Comparison of ENCODE assay signal across 17 cellular contexts in the genomic region with DNA sequence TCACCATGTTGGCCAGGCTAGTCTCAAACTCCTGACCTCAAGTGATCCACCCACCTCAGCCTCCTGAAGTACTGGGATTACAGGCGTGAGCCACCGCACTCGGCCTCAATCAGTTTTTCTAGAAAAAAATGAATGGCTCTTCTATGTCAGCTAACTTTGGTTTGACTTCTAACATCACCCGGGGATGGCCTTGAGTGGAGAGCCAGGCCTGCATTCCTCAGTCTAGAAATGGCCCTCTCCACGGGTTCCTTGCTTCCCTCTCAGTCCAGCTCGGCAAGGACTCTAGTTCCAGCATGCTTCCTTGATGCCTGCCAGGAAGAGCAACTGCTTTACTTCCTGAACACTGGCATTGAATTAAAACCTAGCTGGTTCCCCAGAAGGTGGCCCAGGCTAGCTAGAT. TPM values are rescaled to one million over a fixed set of nuclear protein-coding genes. Genes with fewer than 3 reads are reported as not detected.
DNase-seq lines count a peak whose midpoint lies in the region; ATAC-seq, FAIRE-seq and TF ChIP-seq lines count a peak whose summit lies in the region.
"Had no signal": no experiment of that assay in that cellular context is flagged by ENCODE, and none has a peak within 500 bp of the region (broad histone marks: within the 10 kb centered on the region; RNA-seq: fewer than 3 reads in every experiment).

No MANE protein-coding gene starts in this region.

- TF ChIP-seq CTCF in PC-9 (conservative IDR thresholded peaks at IDR 0.05) (no peak), keratinocyte (optimal IDR thresholded peaks at IDR 0.05 in 1 of 3, IDR thresholded peaks at IDR 0.05 in 1 of 3, conservative IDR thresholded peaks at IDR 0.05 in 1 of 3; ENCODE audit: extremely low read depth in 1 of 3, insufficient read depth in 2 of 3, low read length in 3 of 3) (no peak), thoracic aorta (IDR thresholded peaks at IDR 0.05) (no peak), smooth muscle cell (IDR thresholded peaks at IDR 0.05; ENCODE audit: borderline replicate concordance, insufficient read depth, poor library complexity, severe bottlenecking) (no peak)

- no peaks in the 10 kb centered on the region for H3K9me2 ChIP-seq in PC-9 (ENCODE audit: insufficient read depth)

- H3K4me1 ChIP-seq in PC-9 (replicated peaks; ENCODE audit: insufficient read depth) (peaks cover 28% of the 10 kb centered on the region), keratinocyte (ENCODE audit: control insufficient read depth, extremely low read depth, insufficient read depth, low read length) (peaks cover 27% of the 10 kb centered on the region), thoracic aorta (ENCODE audit: control insufficient read depth in 1 of 2, low read depth in 2 of 2) (peaks cover 4 to 20% of the 10 kb centered on the region in 2 donors), smooth muscle cell (ENCODE audit: low read depth) (no peaks in the 10 kb centered on the region)

- H4K20me1 ChIP-seq in PC-9 (ENCODE audit: insufficient read depth): no peaks in the 10 kb centered on the region
- no peaks in the 10 kb centered on the region for H4K20me1 ChIP-seq in keratinocyte (ENCODE audit: control insufficient read depth, extremely low read depth, insufficient read depth, low read length)
- no peaks in the 10 kb centered on the region for H4K20me1 ChIP-seq in smooth muscle cell (ENCODE audit: low read depth)

- POLR2A ChIA-PET in PC-9 (lab: Charles Lee; ENCODE audit: unreplicated experiment): interaction anchor here (0.5 kb wide), 1 partner anchor 713 kb away, joined by 3 read pairs; no protein-coding TSS in a partner anchor

- no peak for DNase-seq in PC-9
- peak; percentile 37 for DNase-seq in cerebellar cortex (ENCODE audit: low spot score)
- no peak for DNase-seq in keratinocyte (ENCODE audit: low read depth, low spot score)
- DNase-seq in thoracic aorta (ENCODE audit: low spot score): no peak
- no peak for DNase-seq in central memory CD4-positive, alpha-beta T cell
- no peak for DNase-seq in smooth muscle cell (lab: John Stamatoyannopoulos, UW; ENCODE audit: unreplicated experiment)
- DNase-seq: DMS79; Kasumi-1; MM.1S; NCI-H1092; NCI-H146; NCI-H2029 treated with DMSO at 0.1 percent for 48 hours; NCI-H2171 treated with DMSO at 0.1 percent for 48 hours; NK-92 treated with Interleukin-12 subunit alpha and Interleukin-12 subunit beta, amount 100 ng/mL, for 24 hours; SHP77 treated with DMSO at 0.1 percent for 48 hours had no signal

- H3K36me3 ChIP-seq in PC-9 (ENCODE audit: low read depth): no peaks in the 10 kb centered on the region
- no peaks in the 10 kb centered on the region for H3K36me3 ChIP-seq in keratinocyte (ENCODE audit: control insufficient read depth in 2 of 2, extremely low read depth in 1 of 2, insufficient read depth in 2 of 2, low read length in 2 of 2)
- no peaks in the 10 kb centered on the region for H3K36me3 ChIP-seq in thoracic aorta
- no peaks in the 10 kb centered on the region for H3K36me3 ChIP-seq in smooth muscle cell (ENCODE audit: low read depth)

- H3K27ac ChIP-seq in PC-9 (peak overlapping the region; percentile 1; the same call in 1 of the 2 replicates), keratinocyte (ENCODE audit: control insufficient read depth, insufficient read depth, low read length) (peak overlapping the region; percentile 67), thoracic aorta (peak overlapping the region; percentile 68 to 84), smooth muscle cell (ENCODE audit: low read depth) (no peak overlapping the region)

- H3K4me3 ChIP-seq in PC-9: no peak overlapping the region
- no peak overlapping the region for H3K4me3 ChIP-seq in keratinocyte (ENCODE audit: control insufficient read depth in 2 of 3, extremely low read depth in 1 of 3, insufficient read depth in 2 of 3, low read depth in 1 of 3, low read length in 3 of 3)
- no peak overlapping the region for H3K4me3 ChIP-seq in thoracic aorta
- H3K4me3 ChIP-seq in smooth muscle cell: no peak overlapping the region

- peak overlapping the region; percentile 28 for H3K9ac ChIP-seq in keratinocyte (ENCODE audit: control insufficient read depth, extremely low read depth, insufficient read depth, low read length)
- H3K9ac ChIP-seq in smooth muscle cell (ENCODE audit: low read depth): no peak overlapping the region

- dilution Hi-C loops in keratinocyte (cut with MboI; ENCODE audit: extremely low pct_ligation_motif_present, low sequenced_read_pairs): no loop called here

- H3K4me2 ChIP-seq in PC-9 (no peak overlapping the region), keratinocyte (ENCODE audit: control insufficient read depth, extremely low read depth, insufficient read depth, low read depth, low read length) (no peak overlapping the region), smooth muscle cell (no peak overlapping the region)

- ATAC-seq in thoracic aorta (ENCODE audit: insufficient number of reproducible peaks, low FRiP score, low read depth) (no peak), HG02885 (IDR thresholded peaks at IDR 0.05; ENCODE audit: poor library complexity, unreplicated experiment) (no peak)

- CTCF ChIA-PET in PC-9 (lab: Charles Lee): interaction anchor here (0.6 kb wide), 1 partner anchor 30 kb away, joined by 3 read pairs; no protein-coding TSS in a partner anchor

- H2AFZ ChIP-seq in PC-9: no peak overlapping the region
- H2AFZ ChIP-seq in keratinocyte (ENCODE audit: control insufficient read depth, low read length): peak overlapping the region; percentile 71
- no peak overlapping the region for H2AFZ ChIP-seq in smooth muscle cell (ENCODE audit: low read depth)

- no peaks in the 10 kb centered on the region for H3K79me2 ChIP-seq in PC-9 (ENCODE audit: low read depth)
- H3K79me2 ChIP-seq in keratinocyte (ENCODE audit: control insufficient read depth, insufficient read depth, low read length): no peaks in the 10 kb centered on the region
- H3K79me2 ChIP-seq in smooth muscle cell (ENCODE audit: low read depth): no peaks in the 10 kb centered on the region

- BruUV-seq in PC-9 (replicated peaks; lab: Mats Ljungman, UMichigan): no TSS peak

- no peaks in the 10 kb centered on the region for H3K9me3 ChIP-seq in PC-9 (ENCODE audit: insufficient read depth, low read depth)
- no peaks in the 10 kb centered on the region for H3K9me3 ChIP-seq in keratinocyte (ENCODE audit: control insufficient read depth, low read depth, low read length)
- no peaks in the 10 kb centered on the region for H3K9me3 ChIP-seq in thoracic aorta
- no peaks in the 10 kb centered on the region for H3K9me3 ChIP-seq in smooth muscle cell (replicated peaks; ENCODE audit: low read depth)

- no peak for FAIRE-seq in keratinocyte (lab: Jason Lieb, UNC)
- FAIRE-seq: HTR-8/SVneo had no signal

- peaks cover 27% of the 10 kb centered on the region for H3F3A ChIP-seq in PC-9 (ENCODE audit: insufficient read depth, low read depth)
- no peaks in the 10 kb centered on the region for H3F3A ChIP-seq in smooth muscle cell (ENCODE audit: low read depth)

- no peaks in the 10 kb centered on the region for H3K9me1 ChIP-seq in keratinocyte (ENCODE audit: control insufficient read depth, extremely low read depth, insufficient read depth, low read length)

- 89% methylated on average over 6 of the region's 6 CpGs for WGBS in smooth muscle cell (ENCODE audit: low lambda C conversion rate)

- intact Hi-C loops in PC-9 (cut with micrococcal nuclease; ENCODE audit: unreplicated experiment): no loop called here

- H3K27me3 ChIP-seq in PC-9 (ENCODE audit: insufficient read depth, low read depth) (no peaks in the 10 kb centered on the region), keratinocyte (ENCODE audit: control insufficient read depth, extremely low read depth, insufficient read depth, low read length) (no peaks in the 10 kb centered on the region), thoracic aorta (replicated peaks; ENCODE audit: insufficient read depth) (no peaks in the 10 kb centered on the region), smooth muscle cell (ENCODE audit: low read depth) (no peaks in the 10 kb centered on the region)

RNA-seq across cellular contexts. Expression of gene SLC25A5, which starts 39.0 kb away (rescaled TPM):
- total RNA-seq in PC-9 (2021) (714 and 807 TPM in 2 replicates), thoracic aorta (100 to 1,000 TPM; 102 to 123 TPM), smooth muscle cell (126 and 155 TPM in 2 replicates)
- polyA plus RNA-seq in keratinocyte (310 to 608 TPM (median 447 TPM) in 3 replicates), smooth muscle cell (112 and 116 TPM in 2 replicates)
- polyA plus RNA-seq in keratinocyte (2011; ENCODE audit: low read depth): 196 TPM
- 469 and 483 TPM in 2 replicates for polyA plus RNA-seq in keratinocyte (2011; cell fraction: cytosol; rRNA removed)
- 181 and 209 TPM in 2 replicates for polyA plus RNA-seq in keratinocyte (2011; cell fraction: nucleus; rRNA removed)
- polyA plus RNA-seq in keratinocyte (2012; ENCODE audit: low replicate concordance): 459 and 665 TPM in 2 replicates
- polyA minus RNA-seq in keratinocyte: 301 to 438 TPM (median 391 TPM) in 3 replicates
- 232 TPM for polyA minus RNA-seq in keratinocyte (2011; cell fraction: cytosol; rRNA and poly(A)+ RNA removed)
- polyA minus RNA-seq in keratinocyte (2011; cell fraction: nucleus; rRNA and poly(A)+ RNA removed): 51.5 and 57.2 TPM in 2 replicates

RNA-seq across cellular contexts. Expression of gene STEEP1, which starts 58.0 kb away (rescaled TPM):
- 56.5 and 63.7 TPM in 2 replicates for total RNA-seq in PC-9 (2021)
- 19.5 to 23.3 TPM (median 19.7 TPM) in 3 replicates for polyA plus RNA-seq in keratinocyte
- polyA plus RNA-seq in keratinocyte (2011; ENCODE audit: low read depth): 25.4 TPM
- polyA plus RNA-seq in keratinocyte (2011; cell fraction: cytosol; rRNA removed): 19.0 and 19.1 TPM in 2 replicates
- 19.3 and 23.6 TPM in 2 replicates for polyA plus RNA-seq in keratinocyte (2011; cell fraction: nucleus; rRNA removed)
- 23.3 TPM in 2 replicates for polyA plus RNA-seq in keratinocyte (2012; ENCODE audit: low replicate concordance)
- 14.3 to 24.2 TPM (median 16.7 TPM) in 3 replicates for polyA minus RNA-seq in keratinocyte
- polyA minus RNA-seq in keratinocyte (2011; cell fraction: cytosol; rRNA and poly(A)+ RNA removed): 7.9 TPM
- 12.1 and 17.9 TPM in 2 replicates for polyA minus RNA-seq in keratinocyte (2011; cell fraction: nucleus; rRNA and poly(A)+ RNA removed)
- 10 to 100 TPM; 32.0 to 51.9 TPM for total RNA-seq in thoracic aorta
- 20.6 and 25.1 TPM in 2 replicates for total RNA-seq in smooth muscle cell
- polyA plus RNA-seq in smooth muscle cell: 8.1 and 9.8 TPM in 2 replicates
